In the genomic region with DNA sequence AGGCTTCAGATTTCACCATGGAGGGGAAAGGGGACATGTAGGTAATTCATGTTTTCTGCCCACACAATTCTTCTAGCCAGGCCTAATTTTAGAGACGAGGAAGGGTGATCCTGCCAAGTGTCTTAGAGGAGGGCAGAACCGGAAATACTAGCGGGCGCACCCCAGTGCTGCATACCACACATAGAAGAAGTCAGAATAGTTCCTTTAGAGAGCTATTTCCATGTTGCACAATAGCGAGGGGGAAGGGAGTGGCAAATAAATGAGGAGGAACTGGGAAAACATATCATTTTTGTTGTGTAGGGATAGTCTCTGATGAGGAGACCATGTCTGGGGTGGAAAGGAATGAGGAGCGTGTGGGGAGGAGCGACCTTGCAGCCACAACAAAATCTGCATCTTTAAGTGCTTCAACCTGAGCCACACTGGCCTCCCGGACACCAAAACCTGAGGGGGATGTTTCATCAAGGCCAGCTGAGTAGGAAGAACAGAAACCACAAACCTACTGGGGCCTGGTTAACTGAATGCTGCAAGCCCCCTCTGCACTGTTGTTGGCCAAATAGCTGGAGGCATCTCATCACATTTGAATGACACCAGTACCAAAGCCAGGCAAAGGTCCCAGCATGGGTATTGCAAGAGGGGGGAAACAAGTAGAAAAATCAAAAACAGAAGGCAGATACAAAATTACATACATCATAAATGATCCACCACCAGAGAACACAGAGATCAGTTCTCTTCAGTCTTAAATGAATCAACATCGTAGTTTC, we compare ENCODE assay signal across 8 cellular contexts.
DNase-seq lines count a peak whose midpoint lies in the region; ATAC-seq lines count a peak whose summit lies in the region.

No MANE protein-coding gene starts in this region.

- H3K4me1 ChIP-seq in ACC112 (ENCODE audit: control insufficient read depth, insufficient read depth, low read length, unreplicated experiment), result peaks cover 46% of the 10 kb centered on the region

- H3K79me2 ChIP-seq in ACC112 (ENCODE audit: control insufficient read depth, insufficient read depth, low read length, unreplicated experiment), result no peaks in the 10 kb centered on the region

- no peaks in the 10 kb centered on the region for H3K27me3 ChIP-seq in ACC112 (ENCODE audit: insufficient read depth, low read length)

- peak overlapping the region; percentile 54 for H3K27ac ChIP-seq in ACC112 (ENCODE audit: low read depth, low read length)

- H3K4me3 ChIP-seq in ACC112 (ENCODE audit: low read depth, low read length), result no peak overlapping the region; the same call in 1 of the 2 replicates

- H2AFZ ChIP-seq in ACC112 (ENCODE audit: low read length, unreplicated experiment), result peak overlapping the region; percentile 39

- DNase-seq in Kasumi-1 (lab: John Stamatoyannopoulos, UW) (peak; percentile 89 to 94), iris pigment epithelial cell (ENCODE audit: low read depth) (peak; percentile 90), OCI-M2 (lab: John Stamatoyannopoulos, UW; ENCODE audit: unreplicated experiment) (no peak), foreskin melanocyte (no peak)
- DNase-seq in activated naive CD4-positive, alpha-beta T cell treated with anti-CD3 and anti-CD28 coated beads, Interleukin-2, amount 50 U/mL, for 16 hours, result peak; percentile 20
- DNase-seq in stimulated activated CD4-positive, alpha-beta T cell treated with anti-CD3 and anti-CD28 coated beads, Interleukin-4, amount 100 ng/mL, for 4 hours, result peak; percentile 7 to 15

- peak; percentile 63 for ATAC-seq in GM19438 (IDR thresholded peaks at IDR 0.05; ENCODE audit: low read depth, unreplicated experiment)

- no peaks in the 10 kb centered on the region for H3K36me3 ChIP-seq in ACC112 (ENCODE audit: insufficient read depth, low read length)

Comparison
In these comparisons a context has a peak if more than half of its experiments do, and no peak if none do; other contexts are left out.
1. DNase-seq: peak in Kasumi-1 (2 of 2), activated naive CD4-positive, alpha-beta T cell treated with anti-CD3 and anti-CD28 coated beads, Interleukin-2, amount 50 U/mL, for 16 hours (single experiment), iris pigment epithelial cell (single experiment) and stimulated activated CD4-positive, alpha-beta T cell treated with anti-CD3 and anti-CD28 coated beads, Interleukin-4, amount 100 ng/mL, for 4 hours (2 of 2); none in OCI-M2 (single experiment) and foreskin melanocyte (single experiment).